In genomic region chr11:66344550-66345315, GRCh38 we compare ENCODE assay signal across 8 cellular contexts. TPM values are rescaled to one million over a fixed set of nuclear protein-coding genes. Genes with fewer than 3 reads are reported as not detected.
DNase-seq lines count a peak whose midpoint lies in the region; ATAC-seq, FAIRE-seq and TF ChIP-seq lines count a peak whose summit lies in the region.

Gene BRMS1, minus strand, starts transcription at chr11:66345104. Its CDS starts 2,870 bp downstream, at chr11:66342234.

- H3K9me3 Mint-ChIP-seq in nephron, result no peaks in the 10 kb centered on the region

- no peak for FAIRE-seq in H54 (lab: Jason Lieb, UNC)

- peak; percentile 40 for TF ChIP-seq CTCF in fibroblast of the aortic adventitia (IDR thresholded peaks at IDR 0.05; ENCODE audit: insufficient read depth, low read length)
- no peak for TF ChIP-seq CTCF in nephron (IDR thresholded peaks at IDR 0.05; ENCODE audit: unreplicated experiment in 3 of 3)

- H3K27me3 Mint-ChIP-seq in nephron (ENCODE audit: low read depth), result peaks cover 8% of the 10 kb centered on the region

- H3K4me3 ChIP-seq in MG63 (peak within 1 kb of the TSS; percentile 96), fibroblast of the aortic adventitia (ENCODE audit: low read depth, low read length) (peak within 1 kb of the TSS; percentile 98)

- peak within 1 kb of the TSS; percentile 96 to 98 (median 98) for H3K4me3 Mint-ChIP-seq in nephron

- H3K36me3 Mint-ChIP-seq in nephron (ENCODE audit: low read depth), result peaks cover 12% of the 10 kb centered on the region

- H3K9me3 ChIP-seq in MG63, result no peaks in the 10 kb centered on the region

- peaks cover 33% of the 10 kb centered on the region for H3K36me3 ChIP-seq in MG63

- peaks cover 34% of the 10 kb centered on the region for H3K4me1 Mint-ChIP-seq in nephron

- ATAC-seq in stimulated activated naive CD8-positive, alpha-beta T cell treated with anti-CD3 and anti-CD28 coated beads, Interleukin-15, Interleukin-2, amounts not matched to agents 100 U/mL and 50 U/mL, for 24 hours, result peak; percentile 82

- TF ChIP-seq POLR2A in H54 (IDR thresholded peaks at IDR 0.05; ENCODE audit: low read depth, low read length), result peak; percentile 96

- no peaks in the 10 kb centered on the region for H3K27me3 ChIP-seq in MG63

- DNase-seq in EL, result peak; percentile 97
- DNase-seq in H54 (ENCODE audit: insufficient read length, low spot score), result peak; percentile 83
- peak; percentile 97 for DNase-seq in MG63
- peak; percentile 98 to 99 for DNase-seq in SHP77 (lab: John Stamatoyannopoulos, UW)
- peak; percentile 88 for DNase-seq in activated effector memory CD4-positive, alpha-beta T cell treated with Interleukin-2 at 50 U/mL for 16 hours
- peak; percentile 97 for DNase-seq in fibroblast of the aortic adventitia (ENCODE audit: low read depth)
- peak; percentile 98 for DNase-seq in stimulated activated naive CD8-positive, alpha-beta T cell treated with anti-CD3 and anti-CD28 coated beads, Interleukin-15, Interleukin-2, amounts not matched to agents 100 U/mL and 50 U/mL, for 24 hours

- peak within 1 kb of the TSS; percentile 97 to 99 (median 98) for H3K27ac Mint-ChIP-seq in nephron

RNA-seq across cellular contexts. Expression of gene BRMS1, which starts in this region (rescaled TPM):
- total RNA-seq in MG63 (2014; rRNA removed; shearing (Covaris generic); ENCODE audit: low replicate concordance), result 119 TPM in 2 replicates
- 22.6 and 38.5 TPM in 2 replicates for total RNA-seq in fibroblast of the aortic adventitia (ENCODE audit: low replicate concordance)

Comparison
In these comparisons a context has a peak if more than half of its experiments do, and no peak if none do; other contexts are left out.
1. Peak in every context shown above with its lines: DNase-seq, ATAC-seq and H3K4me3 ChIP-seq.